15 cellular contexts compared by ENCODE assay signal in the genomic region with DNA sequence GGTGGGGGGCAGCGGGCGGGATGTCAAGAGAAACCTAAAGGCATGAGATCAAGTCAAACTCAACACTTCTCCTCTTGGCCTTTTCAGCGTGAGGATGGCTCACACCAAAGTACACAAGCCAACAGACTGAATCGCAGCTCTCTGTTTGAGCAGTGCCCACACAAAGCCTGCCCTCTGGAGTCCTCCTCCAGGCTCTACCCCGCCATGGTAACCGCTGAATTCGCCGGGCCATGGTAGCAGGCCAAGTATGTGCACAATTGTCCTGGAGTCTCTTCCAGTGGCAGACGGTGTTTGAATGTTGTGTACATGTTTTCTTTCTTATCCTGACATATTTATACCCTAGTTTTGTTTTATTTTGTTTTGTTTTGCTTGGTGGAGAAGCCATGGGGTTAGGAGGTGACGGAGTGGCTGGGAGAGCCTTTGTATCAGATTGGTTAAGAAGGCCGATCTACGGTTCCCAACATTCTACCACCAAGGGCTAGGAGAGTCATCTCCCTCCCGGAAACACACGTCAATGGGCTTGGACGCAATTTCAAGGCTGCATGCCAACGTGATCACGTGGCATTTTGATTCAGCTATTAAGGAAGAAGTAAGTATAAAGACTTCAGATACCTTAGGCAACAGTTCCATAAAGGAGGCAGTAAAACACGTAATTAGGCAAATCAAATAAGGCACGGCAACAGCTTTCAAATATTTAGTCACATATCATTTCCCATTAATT. TPM values are rescaled to one million over a fixed set of nuclear protein-coding genes. Genes with fewer than 3 reads are reported as not detected.
DNase-seq lines count a peak whose midpoint lies in the region; TF ChIP-seq lines count a peak whose summit lies in the region.
"Had no signal": no experiment of that assay in that cellular context is flagged by ENCODE, and none has a peak within 500 bp of the region (broad histone marks: within the 10 kb centered on the region; RNA-seq: fewer than 3 reads in every experiment).

No MANE protein-coding gene starts in this region.

- H3K27ac ChIP-seq in spleen = no peak overlapping the region
- H3K27ac ChIP-seq: BLaER1 treated with 17β-estradiol and CSF1 and Interleukin-3, amounts not matched to agents 10 nM and 100 nM; dorsolateral prefrontal cortex; SK-N-MC; skin epidermis had no signal

- no peaks in the 10 kb centered on the region for H3K9me3 ChIP-seq in spleen

- WGBS in spleen, 5 donors = 83 to 91% (median 87%) methylated on average over 19 of the region's 19 CpGs

- peaks cover 0 to 70% (median 0%) of the 10 kb centered on the region in 7 donors for H3K27me3 ChIP-seq in spleen (replicated peaks in 1 of 7)

- TF ChIP-seq POLR2A in spleen (IDR thresholded peaks at IDR 0.05) = no peak

- H3K4me3 ChIP-seq in spleen = no peak overlapping the region
- H3K4me3 ChIP-seq: BLaER1 treated with 17β-estradiol and CSF1 and Interleukin-3, amounts not matched to agents 10 nM and 100 nM; dorsolateral prefrontal cortex; SK-N-MC; skin epidermis had no signal

- no peak for TF ChIP-seq CTCF in spleen (IDR thresholded peaks at IDR 0.05 in 8 of 11, conservative IDR thresholded peaks at IDR 0.05 in 3 of 11)

- H3K36me3 ChIP-seq in spleen = no peaks in the 10 kb centered on the region
- H3K36me3 ChIP-seq: BLaER1 treated with 17β-estradiol and CSF1 and Interleukin-3, amounts not matched to agents 10 nM and 100 nM had no signal

- no peaks in the 10 kb centered on the region for H3K4me1 ChIP-seq in spleen

- DNase-seq in LHCN-M2 (ENCODE audit: low read depth) = peak; percentile 35
- DNase-seq in SK-MEL-5 (ENCODE audit: low read depth, low spot score) = peak; percentile 49
- DNase-seq in foreskin melanocyte = peak; percentile 15
- peak; percentile 51 for DNase-seq in spleen
- no peak for DNase-seq in NCI-H1092 (lab: John Stamatoyannopoulos, UW)
- DNase-seq in glomerular visceral epithelial cell (ENCODE audit: extremely low spot score) = no peak
- DNase-seq in DMS53 treated with DMSO at 0.1 percent for 48 hours (lab: John Stamatoyannopoulos, UW; ENCODE audit: unreplicated experiment) = no peak
- DNase-seq: activated CD8-positive, alpha-beta T cell treated with anti-CD3 and anti-CD28 coated beads, Interleukin-2, amount 10 ng/mL, durations not matched to agents 7 days and 5 days; dorsolateral prefrontal cortex; NCI-H1105 treated with DMSO at 0.1 percent for 48 hours; NCI-H2227 treated with DMSO at 0.1 percent for 48 hours; stimulated activated naive CD4-positive, alpha-beta T cell treated with Interleukin-2 at 50 U/mL for 16 hours had no signal

- intact Hi-C loops in spleen (cut with DNase I; ENCODE audit: low total_unique reads) = no loop called here

- in situ Hi-C loops in SK-MEL-5 (cut with HindIII; ENCODE audit: low pct_unique_long_range_greater_than_20kb, low sequenced_read_pairs) = no loop called here

RNA-seq across cellular contexts. Expression of a gene that starts 12.1 kb away (rescaled TPM):
- total RNA-seq in LHCN-M2 (2014; rRNA removed) (not detected in 2 replicates), spleen (not detected)
- polyA plus RNA-seq in LHCN-M2 (2012) = not detected
- 0.03 and 0.08 TPM in 2 replicates for total RNA-seq in SK-MEL-5 (2014; rRNA removed; shearing (Covaris generic))
- 0.09 TPM in 1 of 2 replicates, not detected in the other for polyA plus RNA-seq in SK-MEL-5 (2015; cell fraction: cytosol; rRNA removed)
- polyA plus RNA-seq in SK-MEL-5 (2015; cell fraction: nucleus; rRNA removed) = 0.12 TPM in 2 replicates
- not detected for polyA plus RNA-seq in spleen

Comparison
In these comparisons a context has a peak if more than half of its experiments do, and no peak if none do; other contexts are left out.
1. DNase-seq: peak in LHCN-M2 (single experiment), SK-MEL-5 (single experiment), foreskin melanocyte (single experiment) and spleen (single experiment); none in NCI-H1092 (single experiment), glomerular visceral epithelial cell (single experiment) and DMS53 treated with DMSO at 0.1 percent for 48 hours (single experiment).